ENCODE assay signal across 13 cellular contexts in the genomic region with DNA sequence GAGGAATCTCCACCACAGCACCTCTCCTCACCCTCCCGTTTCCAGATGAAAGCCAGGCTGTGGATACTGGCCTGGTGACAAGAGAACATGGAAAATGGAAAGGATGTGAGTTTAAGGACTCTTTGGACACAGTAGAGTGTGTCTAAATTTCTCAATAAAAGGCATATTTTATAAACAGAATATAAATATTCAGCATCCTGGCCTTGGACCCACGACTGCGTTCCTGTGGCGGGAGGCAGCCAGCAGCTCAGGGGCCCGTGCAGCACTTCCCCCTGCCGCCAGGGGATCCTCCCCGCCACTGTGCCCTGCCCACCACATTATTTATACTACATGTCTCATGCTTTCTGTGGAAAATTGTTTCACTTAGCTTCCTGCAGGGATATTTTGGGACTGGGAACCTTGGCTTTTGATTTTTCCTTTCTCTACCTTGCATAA.
DNase-seq lines count a peak whose midpoint lies in the region; ATAC-seq, FAIRE-seq and TF ChIP-seq lines count a peak whose summit lies in the region.
"Had no signal": no experiment of that assay in that cellular context is flagged by ENCODE, and none has a peak within 500 bp of the region (broad histone marks: within the 10 kb centered on the region; RNA-seq: fewer than 3 reads in every experiment).

No MANE protein-coding gene starts in this region.

- H3F3A ChIP-seq in SK-N-SH (replicated peaks; ENCODE audit: insufficient read depth), result no peaks in the 10 kb centered on the region

- no peaks in the 10 kb centered on the region for H3K79me2 ChIP-seq in SK-N-SH (ENCODE audit: insufficient read depth)

- H3K36me3 ChIP-seq in SK-N-SH (replicated peaks in 1 of 2; ENCODE audit: control insufficient read depth in 1 of 2, insufficient read depth in 2 of 2, low read length in 1 of 2) (no peaks in the 10 kb centered on the region), right lobe of liver (no peaks in the 10 kb centered on the region)
- H3K36me3 ChIP-seq: BE2C had no signal

- TF ChIP-seq CTCF in SK-N-SH (IDR thresholded peaks at IDR 0.05) (no peak), right lobe of liver (IDR thresholded peaks at IDR 0.05) (no peak), lower leg skin (IDR thresholded peaks at IDR 0.05) (no peak), RWPE1 (conservative IDR thresholded peaks at IDR 0.05; ENCODE audit: low read depth) (no peak)

- no peaks in the 10 kb centered on the region for H3K36me3 Mint-ChIP-seq in stimulated activated naive B cell treated with anti-CD40 and anti-IgM and Interleukin-4, amounts not matched to agents 10 μg/mL and 1 μg/mL and 100 μg/mL, for 72 hours

- peak; percentile 58 for DNase-seq in SK-N-SH
- DNase-seq in right lobe of liver, result no peak
- DNase-seq in urothelium cell line (ENCODE audit: low spot score), result peak; percentile 57
- no peak for DNase-seq in lower leg skin (ENCODE audit: low spot score in 2 of 2)
- DNase-seq in stimulated activated naive B cell treated with anti-CD40 and anti-IgM and Interleukin-4, amounts not matched to agents 10 μg/mL and 1 μg/mL and 100 μg/mL, for 72 hours, result no peak
- no peak for DNase-seq in RWPE1 (ENCODE audit: low spot score)
- DNase-seq: activated CD4-positive, CD25-positive, alpha-beta regulatory T cell; BE2C; effector CD8-positive, alpha-beta T cell; NCI-H187 treated with DMSO at 0.1 percent for 48 hours had no signal

- H3K4me1 ChIP-seq in SK-N-SH (ENCODE audit: control insufficient read depth in 1 of 2, insufficient read depth in 2 of 2, low read depth in 1 of 2, low read length in 1 of 2) (peaks cover 5 to 15% of the 10 kb centered on the region in 2 experiments; a peak in 3 of 4 replicates), right lobe of liver (peaks cover 0 to 19% (median 0%) of the 10 kb centered on the region in 4 donors)
- H3K4me1 ChIP-seq: BE2C had no signal

- H3K4me3 Mint-ChIP-seq in stimulated activated naive B cell treated with anti-CD40 and anti-IgM and Interleukin-4, amounts not matched to agents 10 μg/mL and 1 μg/mL and 100 μg/mL, for 72 hours, result no peak overlapping the region

- CTCF ChIA-PET in SK-N-SH (lab: Yijun Ruan, JAX) (interaction anchor here (0.9 to 5.0 kb wide), 27 partner anchors 10 to 180 kb away, joined by 3 to 58 read pairs (median 8); no protein-coding TSS in a partner anchor), RWPE1 (lab: Yijun Ruan, JAX) (interaction anchor here (0.7 to 2.3 kb wide), 6 partner anchors 10 to 167 kb away, joined by 3 to 10 read pairs (median 4); no protein-coding TSS in a partner anchor)

- ATAC-seq in SK-N-SH treated with all-trans-retinoic acid at 6 μM for 48 hours (no peak), right lobe of liver (peak; percentile 4 to 22 (median 10))
- no peak for ATAC-seq in stimulated activated naive B cell treated with anti-CD40 and anti-IgM and Interleukin-4, amounts not matched to agents 10 μg/mL and 1 μg/mL and 100 μg/mL, for 72 hours (replicated peaks)

- H3K27me3 Mint-ChIP-seq in stimulated activated naive B cell treated with anti-CD40 and anti-IgM and Interleukin-4, amounts not matched to agents 10 μg/mL and 1 μg/mL and 100 μg/mL, for 72 hours, result peaks cover 20 to 24% of the 10 kb centered on the region in 2 donors

- TF ChIP-seq POLR2A in right lobe of liver (IDR thresholded peaks at IDR 0.05), result no peak
- no peak for TF ChIP-seq POLR2A in lower leg skin (IDR thresholded peaks at IDR 0.05)

- no peak for TF ChIP-seq EP300 in SK-N-SH (IDR thresholded peaks at IDR 0.05; ENCODE audit: borderline replicate concordance in 1 of 2, low read depth in 1 of 2, low read length in 1 of 2)

- H3K9me2 ChIP-seq in SK-N-SH, result no peaks in the 10 kb centered on the region

- no peaks in the 10 kb centered on the region for H3K9me3 Mint-ChIP-seq in stimulated activated naive B cell treated with anti-CD40 and anti-IgM and Interleukin-4, amounts not matched to agents 10 μg/mL and 1 μg/mL and 100 μg/mL, for 72 hours

- H3K9ac ChIP-seq in SK-N-SH, result no peak overlapping the region

- H2AFZ ChIP-seq in SK-N-SH (ENCODE audit: low read depth), result no peak overlapping the region

- H3K27me3 ChIP-seq in SK-N-SH (ENCODE audit: insufficient read depth) (no peaks in the 10 kb centered on the region), right lobe of liver (no peaks in the 10 kb centered on the region)

- WGBS in SK-N-SH (ENCODE audit: low lambda C conversion rate), result 48% methylated on average over 7 of the region's 7 CpGs
- WGBS in right lobe of liver (ENCODE audit: insufficient coverage, low coverage, low lambda C conversion rate, missing lambda C conversion rate), result 41% methylated on average over 4 of the region's 7 CpGs
- WGBS in lower leg skin, 2 donors, result 28 to 37% methylated on average over 3 to 6 of the region's 7 CpGs

- POLR2A ChIA-PET in SK-N-SH (lab: Yijun Ruan, JAX) (no interaction called here), RWPE1 (lab: Yijun Ruan, JAX; ENCODE audit: low non-redundant PET) (no interaction called here)

- H3K4me2 ChIP-seq in SK-N-SH, result no peak overlapping the region

- H3K4me3 ChIP-seq in SK-N-SH (ENCODE audit: low read depth in 2 of 2, low read length in 1 of 2) (no peak overlapping the region), right lobe of liver (no peak overlapping the region), lower leg skin (ENCODE audit: low read depth, poor library complexity, severe bottlenecking) (no peak overlapping the region)

- H3K9me3 ChIP-seq in SK-N-SH (no peaks in the 10 kb centered on the region), right lobe of liver (no peaks in the 10 kb centered on the region)
- H3K9me3 ChIP-seq: BE2C had no signal

- H3K27ac Mint-ChIP-seq in stimulated activated naive B cell treated with anti-CD40 and anti-IgM and Interleukin-4, amounts not matched to agents 10 μg/mL and 1 μg/mL and 100 μg/mL, for 72 hours, result no peak overlapping the region

- H4K20me1 ChIP-seq in SK-N-SH (ENCODE audit: insufficient read depth), result no peaks in the 10 kb centered on the region

- TF ChIP-seq RAD21 in SK-N-SH (IDR thresholded peaks at IDR 0.05; ENCODE audit: low read length), result no peak

- H3K27ac ChIP-seq in SK-N-SH (ENCODE audit: low read depth in 2 of 2, low read length in 1 of 2) (no peak overlapping the region), cingulate gyrus (ENCODE audit: low read depth, low read length) (peak overlapping the region; percentile 79), right lobe of liver (peak overlapping the region in 1 of 3 donors; percentile 42), RWPE1 (no peak overlapping the region)

- intact Hi-C loops in right lobe of liver (cut with DNase I), result loop anchor here (10.0 kb wide), 1 partner anchor 172 kb away; no protein-coding TSS in a partner anchor
- intact Hi-C loops in lower leg skin (cut with DNase I; ENCODE audit: low total_unique reads), result loop anchor here (10.0 kb wide), 1 partner anchor 162 kb away; no protein-coding TSS in a partner anchor

- no peak for FAIRE-seq in urothelium cell line (lab: Jason Lieb, UNC)
- FAIRE-seq: islet of Langerhans had no signal

- peaks cover 11 to 20% of the 10 kb centered on the region in 2 donors for H3K4me1 Mint-ChIP-seq in stimulated activated naive B cell treated with anti-CD40 and anti-IgM and Interleukin-4, amounts not matched to agents 10 μg/mL and 1 μg/mL and 100 μg/mL, for 72 hours

TF ChIP-seq in SK-N-SH, 30 proteins besides CTCF, POLR2A, EP300 and RAD21 (continues in another document):
- TF ChIP-seq, protein P1, sequence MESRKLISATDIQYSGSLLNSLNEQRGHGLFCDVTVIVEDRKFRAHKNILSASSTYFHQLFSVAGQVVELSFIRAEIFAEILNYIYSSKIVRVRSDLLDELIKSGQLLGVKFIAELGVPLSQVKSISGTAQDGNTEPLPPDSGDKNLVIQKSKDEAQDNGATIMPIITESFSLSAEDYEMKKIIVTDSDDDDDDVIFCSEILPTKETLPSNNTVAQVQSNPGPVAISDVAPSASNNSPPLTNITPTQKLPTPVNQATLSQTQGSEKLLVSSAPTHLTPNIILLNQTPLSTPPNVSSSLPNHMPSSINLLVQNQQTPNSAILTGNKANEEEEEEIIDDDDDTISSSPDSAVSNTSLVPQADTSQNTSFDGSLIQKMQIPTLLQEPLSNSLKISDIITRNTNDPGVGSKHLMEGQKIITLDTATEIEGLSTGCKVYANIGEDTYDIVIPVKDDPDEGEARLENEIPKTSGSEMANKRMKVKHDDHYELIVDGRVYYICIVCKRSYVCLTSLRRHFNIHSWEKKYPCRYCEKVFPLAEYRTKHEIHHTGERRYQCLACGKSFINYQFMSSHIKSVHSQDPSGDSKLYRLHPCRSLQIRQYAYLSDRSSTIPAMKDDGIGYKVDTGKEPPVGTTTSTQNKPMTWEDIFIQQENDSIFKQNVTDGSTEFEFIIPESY (IDR thresholded peaks at IDR 0.05; ENCODE audit: borderline replicate concordance, low read depth), result no peak
- no peak for TF ChIP-seq POLR2AphosphoS5 (IDR thresholded peaks at IDR 0.05; ENCODE audit: low read depth, low read length)
- TF ChIP-seq FOSL2 (IDR thresholded peaks at IDR 0.05; ENCODE audit: borderline replicate concordance, low read depth), result no peak
- no peak for TF ChIP-seq FOXJ3 (CRISPR knock-in tag; IDR thresholded peaks at IDR 0.05)
- TF ChIP-seq GABPA (IDR thresholded peaks at IDR 0.05; ENCODE audit: low read depth), result no peak
- TF ChIP-seq RFX5 (IDR thresholded peaks at IDR 0.05; ENCODE audit: low read length), result no peak

TF ChIP-seq in SK-N-SH treated with all-trans-retinoic acid at 6 μM for 48 hours, 23 proteins besides CTCF, POLR2A, EP300 and RAD21 (continues in another document):
- TF ChIP-seq TCF4 (CRISPR knock-in tag; IDR thresholded peaks at IDR 0.05; ENCODE audit: borderline replicate concordance) (no peak), CSDC2 (CRISPR knock-in tag; IDR thresholded peaks at IDR 0.05) (no peak), ESRRG (CRISPR knock-in tag; IDR thresholded peaks at IDR 0.05) (no peak), ZNF565 (CRISPR knock-in tag; conservative IDR thresholded peaks at IDR 0.05; ENCODE audit: low read depth) (no peak)
- TF ChIP-seq, protein P2, sequence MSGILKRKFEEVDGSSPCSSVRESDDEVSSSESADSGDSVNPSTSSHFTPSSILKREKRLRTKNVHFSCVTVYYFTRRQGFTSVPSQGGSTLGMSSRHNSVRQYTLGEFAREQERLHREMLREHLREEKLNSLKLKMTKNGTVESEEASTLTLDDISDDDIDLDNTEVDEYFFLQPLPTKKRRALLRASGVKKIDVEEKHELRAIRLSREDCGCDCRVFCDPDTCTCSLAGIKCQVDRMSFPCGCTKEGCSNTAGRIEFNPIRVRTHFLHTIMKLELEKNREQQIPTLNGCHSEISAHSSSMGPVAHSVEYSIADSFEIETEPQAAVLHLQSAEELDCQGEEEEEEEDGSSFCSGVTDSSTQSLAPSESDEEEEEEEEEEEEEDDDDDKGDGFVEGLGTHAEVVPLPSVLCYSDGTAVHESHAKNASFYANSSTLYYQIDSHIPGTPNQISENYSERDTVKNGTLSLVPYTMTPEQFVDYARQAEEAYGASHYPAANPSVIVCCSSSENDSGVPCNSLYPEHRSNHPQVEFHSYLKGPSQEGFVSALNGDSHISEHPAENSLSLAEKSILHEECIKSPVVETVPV (CRISPR knock-in tag; IDR thresholded peaks at IDR 0.05), result no peak

Comparison
In these comparisons a context has a peak if more than half of its experiments do, and no peak if none do; other contexts are left out.
1. DNase-seq: peak in SK-N-SH (single experiment) and urothelium cell line (single experiment); none in right lobe of liver (0 of 3), lower leg skin (0 of 2), stimulated activated naive B cell treated with anti-CD40 and anti-IgM and Interleukin-4, amounts not matched to agents 10 μg/mL and 1 μg/mL and 100 μg/mL, for 72 hours (single experiment) and RWPE1 (single experiment).
2. ATAC-seq: peak in right lobe of liver (4 of 4); none in SK-N-SH treated with all-trans-retinoic acid at 6 μM for 48 hours (single experiment) and stimulated activated naive B cell treated with anti-CD40 and anti-IgM and Interleukin-4, amounts not matched to agents 10 μg/mL and 1 μg/mL and 100 μg/mL, for 72 hours (0 of 2).